ENCODE assay signal across 8 cellular contexts in genomic region chr2:218074031-218074430, GRCh38. TPM values are rescaled to one million over a fixed set of nuclear protein-coding genes. Genes with fewer than 3 reads are reported as not detected.
DNase-seq lines count a peak whose midpoint lies in the region; ATAC-seq, FAIRE-seq and TF ChIP-seq lines count a peak whose summit lies in the region.
"Had no signal": no experiment of that assay in that cellular context is flagged by ENCODE, and none has a peak within 500 bp of the region (broad histone marks: within the 10 kb centered on the region; RNA-seq: fewer than 3 reads in every experiment).

No MANE protein-coding gene starts in this region.

- intact Hi-C loops in posterior cingulate gyrus (cut with DNase I): no loop called here

- H3K27me3 ChIP-seq in HL-60 (ENCODE audit: insufficient read depth, poor library complexity, severe bottlenecking): no peaks in the 10 kb centered on the region

- no peaks in the 10 kb centered on the region for H3K36me3 Mint-ChIP-seq in WTC11

- peaks cover 14% of the 10 kb centered on the region for H3K4me1 Mint-ChIP-seq in WTC11
- H3K4me1 Mint-ChIP-seq: nephron had no signal

- TF ChIP-seq CTCF in GM12865 (IDR thresholded peaks at IDR 0.05; ENCODE audit: insufficient read depth, low read depth, low read length, missing control alignments): peak; percentile 73
- peak; percentile 78 for TF ChIP-seq CTCF in HL-60 (IDR thresholded peaks at IDR 0.05; ENCODE audit: insufficient read depth, low read length)
- peak; percentile 32; the same call in 1 of the 2 replicates for TF ChIP-seq CTCF in WTC11 (IDR thresholded peaks at IDR 0.05)

- H3K27ac ChIP-seq in HL-60 (replicated peaks): no peak overlapping the region

- DNase-seq in GM12865 (ENCODE audit: low read depth) (peak; percentile 39), HL-60 (ENCODE audit: low read depth in 1 of 2, low spot score in 1 of 2) (peak; percentile 32 to 33), WTC11 (ENCODE audit: low spot score) (peak; percentile 77), islet precursor cell (peak; percentile 76), urothelium cell line (ENCODE audit: low spot score) (no peak), posterior cingulate gyrus (no peak)

- H3K4me3 Mint-ChIP-seq in WTC11: no peak overlapping the region
- H3K4me3 Mint-ChIP-seq: nephron had no signal

- H3K4me3 ChIP-seq in GM12865 (ENCODE audit: low read depth, low read length) (no peak overlapping the region), HL-60 (replicated peaks; ENCODE audit: insufficient read depth, low read length) (no peak overlapping the region)

- CTCF ChIA-PET in WTC11 (lab: Charles Lee): interaction anchor here (0.6 to 2.2 kb wide), 29 partner anchors 9 to 455 kb away, joined by 3 to 19 read pairs (median 5); no protein-coding TSS in a partner anchor

- POLR2A ChIA-PET in WTC11 (lab: Charles Lee): no interaction called here

- ATAC-seq in WTC11: peak; percentile 85
- ATAC-seq in HG03139 (IDR thresholded peaks at IDR 0.05; ENCODE audit: unreplicated experiment): no peak

- no peaks in the 10 kb centered on the region for H3K9me3 Mint-ChIP-seq in WTC11
- H3K9me3 Mint-ChIP-seq: nephron had no signal

- no peak for FAIRE-seq in urothelium cell line (lab: Jason Lieb, UNC)

- H3K27me3 Mint-ChIP-seq in WTC11 (ENCODE audit: low read depth): no peaks in the 10 kb centered on the region; the same call in 1 of the 2 replicates

- no peak overlapping the region for H3K27ac Mint-ChIP-seq in WTC11
- H3K27ac Mint-ChIP-seq: nephron had no signal

TF ChIP-seq in WTC11, 78 proteins besides CTCF, POLR2A, EP300 and RAD21:
- TF ChIP-seq ZBTB43 (CRISPR knock-in tag; IDR thresholded peaks at IDR 0.05) (no peak), JUN (CRISPR knock-in tag; IDR thresholded peaks at IDR 0.05) (no peak)

RNA-seq across cellular contexts. Expression of gene RUFY4, which starts 5.0 kb away (rescaled TPM):
- total RNA-seq in WTC11 (2021): 0.31 to 0.64 TPM (median 0.57 TPM) in 3 replicates

RNA-seq across cellular contexts. Expression of gene CXCR2, which starts 51.8 kb away (rescaled TPM):
- 0.34 to 0.96 TPM (median 0.87 TPM) in 3 replicates for total RNA-seq in WTC11 (2021)

Comparison
In these comparisons a context has a peak if more than half of its experiments do, and no peak if none do; other contexts are left out.
1. DNase-seq: peak in GM12865 (single experiment), HL-60 (2 of 2), WTC11 (single experiment) and islet precursor cell (single experiment); none in urothelium cell line (single experiment) and posterior cingulate gyrus (0 of 10).
2. Peak in every context shown above with its lines, with median percentiles within 50 percentile points of each other: CTCF ChIP-seq.